9 cellular contexts compared by ENCODE assay signal in genomic region chr10:30436688-30437038, GRCh38. TPM values are rescaled to one million over a fixed set of nuclear protein-coding genes. Genes with fewer than 3 reads are reported as not detected.
DNase-seq lines count a peak whose midpoint lies in the region; ATAC-seq, FAIRE-seq and TF ChIP-seq lines count a peak whose summit lies in the region.
"Had no signal": no experiment of that assay in that cellular context is flagged by ENCODE, and none has a peak within 500 bp of the region (broad histone marks: within the 10 kb centered on the region; RNA-seq: fewer than 3 reads in every experiment).

No MANE protein-coding gene starts in this region.

- 30 to 51% methylated on average over 3 of the region's 3 CpGs for WGBS in heart right ventricle, 2 donors
- WGBS in GM12878 (ENCODE audit: insufficient coverage, insufficient replicate concordance, low lambda C conversion rate, missing lambda C conversion rate): 0% methylated on average over 3 of the region's 3 CpGs
- WGBS in mesodermal cell (ENCODE audit: insufficient coverage in 2 of 2), 2 experiments: 26 to 44% methylated on average over 3 of the region's 3 CpGs
- 13% methylated on average over 3 of the region's 3 CpGs for WGBS in urinary bladder

- no peak for TF ChIP-seq CTCF in heart right ventricle (IDR thresholded peaks at IDR 0.05)
- TF ChIP-seq CTCF in GM12878 (IDR thresholded peaks at IDR 0.05 in 2 of 3, conservative IDR thresholded peaks at IDR 0.05 in 1 of 3; ENCODE audit: control insufficient read depth in 2 of 3, extremely low read depth in 1 of 3, insufficient read depth in 1 of 3, low read depth in 3 of 3, low read length in 3 of 3): no peak

- CTCF ChIA-PET in GM12878 (lab: Yijun Ruan, JAX): interaction anchor here (0.9 to 13.9 kb wide), 10 partner anchors 9 to 155 kb away, joined by 3 to 123 read pairs (median 12); no protein-coding TSS in a partner anchor

- RAD21 ChIA-PET in GM12878 (lab: Charles Lee; ENCODE audit: unreplicated experiment): interaction anchor here (0.9 to 13.9 kb wide), 17 partner anchors 9 to 154 kb away, joined by 3 to 255 read pairs (median 11); no protein-coding TSS in a partner anchor

- DNase-seq in heart right ventricle: no peak
- DNase-seq in left cardiac atrium: no peak
- DNase-seq in GM12878 (ENCODE audit: low read depth, low spot score): no peak
- no peak for DNase-seq in NCI-H187 (lab: John Stamatoyannopoulos, UW)
- DNase-seq in NCI-H1048 (lab: John Stamatoyannopoulos, UW): no peak
- DNase-seq: effector CD8-positive, alpha-beta T cell had no signal

- TF ChIP-seq RAD21 in GM12878 (IDR thresholded peaks at IDR 0.05; ENCODE audit: insufficient read depth, low read depth, low read length): no peak

- H3K4me1 ChIP-seq in heart right ventricle (peaks cover 0 to 79% (median 58%) of the 10 kb centered on the region in 9 donors), GM12878 (ENCODE audit: control insufficient read depth, insufficient read depth, low read length) (peaks cover 6% of the 10 kb centered on the region), mesodermal cell (ENCODE audit: control insufficient read depth, insufficient read depth, low read length, poor library complexity, severe bottlenecking) (peaks cover 15% of the 10 kb centered on the region), urinary bladder (ENCODE audit: insufficient read depth) (peaks cover 1% of the 10 kb centered on the region)

- intact Hi-C loops in heart right ventricle (cut with DNase I): no loop called here
- intact Hi-C loops in left cardiac atrium (cut with DNase I): no loop called here
- intact Hi-C loops in GM12878 (cut with micrococcal nuclease; ENCODE audit: unreplicated experiment): loop anchor here (5.0 kb wide), 1 partner anchor 56 kb away; no protein-coding TSS in a partner anchor

- H3K9ac ChIP-seq in GM12878 (ENCODE audit: control insufficient read depth, insufficient read depth, low read length): peak overlapping the region; percentile 82

- H3K4me3 ChIP-seq in heart right ventricle (peak overlapping the region in 9 of 10 donors; percentile 10 to 98 (median 94)), GM12878 (peak overlapping the region; percentile 100), mesodermal cell (ENCODE audit: extremely low read depth, insufficient read depth, low read length, poor library complexity, severe bottlenecking) (peak overlapping the region; percentile 93), urinary bladder (ENCODE audit: low read depth, low read length) (peak overlapping the region; percentile 27)

- in situ Hi-C loops in GM12878 (cut with MboI): no loop called here

- no TSS peak for BruUV-seq in GM12878 (replicated peaks; lab: Mats Ljungman, UMichigan)

- H3K36me3 ChIP-seq in heart right ventricle (peaks cover 0 to 48% (median 5%) of the 10 kb centered on the region in 9 donors), GM12878 (ENCODE audit: control insufficient read depth in 2 of 2, insufficient read depth in 2 of 2, low read length in 1 of 2) (peaks cover 2 to 19% of the 10 kb centered on the region in 2 experiments; a peak in 3 of 4 replicates), mesodermal cell (ENCODE audit: control insufficient read depth, insufficient read depth, low read length) (peaks cover 25% of the 10 kb centered on the region), urinary bladder (ENCODE audit: insufficient read depth) (no peaks in the 10 kb centered on the region)

- H2AFZ ChIP-seq in GM12878 (ENCODE audit: control insufficient read depth, low read depth, low read length): no peak overlapping the region

- no peak for TF ChIP-seq EP300 in GM12878 (IDR thresholded peaks at IDR 0.05; ENCODE audit: borderline replicate concordance in 1 of 2, control insufficient read depth in 1 of 2, low read depth in 2 of 2, low read length in 2 of 2)

- no peaks in the 10 kb centered on the region for H3K9me3 ChIP-seq in heart right ventricle
- H3K9me3 ChIP-seq in GM12878 (replicated peaks; ENCODE audit: control insufficient read depth, insufficient read depth, low read length): no peaks in the 10 kb centered on the region
- no peaks in the 10 kb centered on the region for H3K9me3 ChIP-seq in mesodermal cell (ENCODE audit: control insufficient read depth, low read length)

- H3K4me2 ChIP-seq in GM12878 (ENCODE audit: control insufficient read depth, insufficient read depth): peak overlapping the region; percentile 65

- POLR2A ChIA-PET in GM12878 (lab: Charles Lee): interaction anchor here (0.7 to 11.5 kb wide), 11 partner anchors 8 to 106 kb away, joined by 3 to 113 read pairs (median 8); no protein-coding TSS in a partner anchor

- H4K20me1 ChIP-seq in GM12878 (ENCODE audit: control insufficient read depth, insufficient read depth): no peaks in the 10 kb centered on the region

- ATAC-seq in heart right ventricle (no peak), left cardiac atrium (no peak), GM12878 (no peak), HG02798 (IDR thresholded peaks at IDR 0.05; ENCODE audit: poor library complexity, unreplicated experiment) (no peak)

- H3K27ac ChIP-seq in heart right ventricle (peak overlapping the region in 8 of 10 donors; percentile 25 to 99 (median 98)), GM12878 (ENCODE audit: control insufficient read depth, insufficient read depth) (peak overlapping the region; percentile 91), mesodermal cell (ENCODE audit: low read depth, low read length, severe bottlenecking) (peak overlapping the region; percentile 65), urinary bladder (ENCODE audit: low read depth) (peak overlapping the region; percentile 57)

- peaks cover 85% of the 10 kb centered on the region for H3K79me2 ChIP-seq in GM12878 (ENCODE audit: control insufficient read depth, insufficient read depth, low read length)

- FAIRE-seq in GM12878 (lab: Jason Lieb, UNC): no peak

- SMC1A ChIA-PET in GM12878 (lab: Charles Lee; ENCODE audit: uncharacterized antibody, unreplicated experiment): interaction anchor here (0.9 to 16.2 kb wide), 17 partner anchors 10 to 155 kb away, joined by 3 to 284 read pairs (median 19); no protein-coding TSS in a partner anchor

- TF ChIP-seq POLR2A in GM12878 (IDR thresholded peaks at IDR 0.05; ENCODE audit: low read depth, low read length): no peak

- H3K27me3 ChIP-seq in heart right ventricle: no peaks in the 10 kb centered on the region
- H3K27me3 ChIP-seq in GM12878 (replicated peaks in 1 of 2; ENCODE audit: control insufficient read depth in 2 of 2, insufficient read depth in 2 of 2, low read length in 1 of 2): no peaks in the 10 kb centered on the region

TF ChIP-seq in GM12878, 131 proteins besides CTCF, POLR2A, EP300 and RAD21:
- TF ChIP-seq NFIC (IDR thresholded peaks at IDR 0.05; ENCODE audit: low read depth, low read length) (0 out of 2 replicates have a peak, but pooled peaks have one; percentile 6), IKZF2 (IDR thresholded peaks at IDR 0.05) (no peak), ZNF384 (IDR thresholded peaks at IDR 0.05; ENCODE audit: borderline replicate concordance, low read depth, low read length) (0 out of 2 replicates have a peak, but pooled peaks have one; percentile 8)

RNA-seq across cellular contexts. Expression of gene MAP3K8, which starts 2.7 kb away (rescaled TPM):
- 10 to 100 TPM in 3 of 10 donors, 1 to 10 TPM in 7; 2.7 to 19.2 (median 6.9) TPM for total RNA-seq in heart right ventricle
- polyA plus RNA-seq in heart right ventricle: 10 to 100 TPM in 1 of 2 donors, 1 to 10 TPM in 1; 3.8 to 14.0 TPM
- total RNA-seq in left cardiac atrium: 10 to 100 TPM; 13.1 to 25.2 TPM
- total RNA-seq in GM12878 (2013; cell fraction: nucleolus; rRNA removed): 126 and 129 TPM in 2 replicates
- total RNA-seq in GM12878 (2014; rRNA removed): 25.5 and 32.9 TPM in 2 replicates
- total RNA-seq in GM12878 (2014; rRNA removed; fragmentation: Illumina TruSeq; extraction: Trizol): 30.2 and 31.5 TPM in 2 replicates
- 41.3 and 41.7 TPM in 2 replicates for total RNA-seq in GM12878 (2021)
- polyA plus RNA-seq in GM12878 (2011; ENCODE audit: low read depth): 45.4 TPM
- 115 and 146 TPM in 2 replicates for polyA plus RNA-seq in GM12878 (2011; rRNA removed)
- 41.1 and 48.5 TPM in 2 replicates for polyA plus RNA-seq in GM12878 (2011; cell fraction: cytosol; rRNA removed)
- 65.2 and 95.6 TPM in 2 replicates for polyA plus RNA-seq in GM12878 (2011; cell fraction: nucleus; rRNA removed)
- 53.5 and 61.5 TPM in 2 replicates for polyA plus RNA-seq in GM12878 (2012)
- 39.1 and 43.6 TPM in 2 replicates for polyA plus RNA-seq in GM12878 (2014; fragmentation: Illumina TruSeq; extraction: Trizol)
- 10 to 100 TPM; 45.5 to 47.9 TPM for polyA plus RNA-seq in GM12878 (2014; fragmentation: Nextera tagmentation; extraction: Ambion mirVana)
- 33.6 and 38.5 TPM in 2 replicates for polyA plus RNA-seq in GM12878 (2014; rRNA removed)
- 10 to 100 TPM; 36.2 to 45.6 TPM for polyA plus RNA-seq in GM12878 (2016; fragmentation: Nextera tagmentation; extraction: Ambion mirVana)
- 64.8 and 78.0 TPM in 2 replicates for polyA minus RNA-seq in GM12878 (2011; rRNA and poly(A)+ RNA removed)
- polyA minus RNA-seq in GM12878 (2011; cell fraction: cytosol; rRNA and poly(A)+ RNA removed): 19.9 and 20.1 TPM in 2 replicates
- polyA minus RNA-seq in GM12878 (2011; cell fraction: nucleus; rRNA and poly(A)+ RNA removed): 41.0 and 41.7 TPM in 2 replicates
- 7.6 TPM for polyA plus RNA-seq in mesodermal cell (2013, experiment 1 of 2)
- polyA plus RNA-seq in mesodermal cell (2013, experiment 2 of 2): 8.9 TPM
- total RNA-seq in urinary bladder: 16.5 TPM
- 19.6 TPM for polyA plus RNA-seq in urinary bladder

Comparison
In these comparisons a context has a peak if more than half of its experiments do, and no peak if none do; other contexts are left out.
1. H3K4me3 ChIP-seq: peak in every context shown above with its lines; median percentile 100 in GM12878; 94 in heart right ventricle; 93 in mesodermal cell; 27 in urinary bladder.